Comparison of ENCODE assay signal across 11 cellular contexts in genomic region chr3:123773681-123774431, GRCh38.
A peak's percentile ranks its signal among the peaks of the same experiment; 100 is the strongest.
DNase-seq lines count a peak whose midpoint lies in the region; ATAC-seq and TF ChIP-seq lines count a peak whose summit lies in the region.
"Had no signal": no experiment of that assay in that cellular context is flagged by ENCODE, and none has a peak within 500 bp of the region (broad histone marks: within the 10 kb centered on the region; RNA-seq: fewer than 3 reads in every experiment).

No MANE protein-coding gene starts in this region.

- TF ChIP-seq POLR2A in thyroid gland (IDR thresholded peaks at IDR 0.05) = no peak

- no peaks in the 10 kb centered on the region for H3K9me2 ChIP-seq in PC-3 (replicated peaks; ENCODE audit: low read length)

- H3K27me3 ChIP-seq in layer of hippocampus (ENCODE audit: control insufficient read depth, insufficient read depth, low read length) (no peaks in the 10 kb centered on the region), stomach smooth muscle (ENCODE audit: control insufficient read depth in 1 of 2, insufficient read depth in 2 of 2, low read length in 2 of 2) (no peaks in the 10 kb centered on the region), PC-3 (ENCODE audit: low read length) (no peaks in the 10 kb centered on the region), thyroid gland (no peaks in the 10 kb centered on the region)
- H3K27me3 ChIP-seq: testis had no signal

- H3K9ac ChIP-seq in stomach smooth muscle (ENCODE audit: low read length in 2 of 2) (no peak overlapping the region), PC-3 (ENCODE audit: low read length) (no peak overlapping the region)

- ATAC-seq in HG03469 (IDR thresholded peaks at IDR 0.05; ENCODE audit: unreplicated experiment) (no peak), PC-3 (no peak)

- H3K4me2 ChIP-seq in PC-3 (ENCODE audit: low read length) = no peak overlapping the region

- POLR2A ChIA-PET in PC-3 (lab: Charles Lee; ENCODE audit: unreplicated experiment) = no interaction called here

- peak overlapping the region in 1 of 2 donors; percentile 1 for H3K4me3 ChIP-seq in stomach smooth muscle (ENCODE audit: low read length in 2 of 2)
- H3K4me3 ChIP-seq in PC-3 (ENCODE audit: low read length) = no peak overlapping the region
- H3K4me3 ChIP-seq in thyroid gland (replicated peaks in 1 of 3) = no peak overlapping the region
- H3K4me3 ChIP-seq: testis had no signal

- no peak for TF ChIP-seq CTCF in PC-3 (conservative IDR thresholded peaks at IDR 0.05; ENCODE audit: low read depth, low read length)
- TF ChIP-seq CTCF in thyroid gland (IDR thresholded peaks at IDR 0.05) = no peak

- no peak overlapping the region for H2AFZ ChIP-seq in PC-3 (ENCODE audit: low read length)

- no TSS peak for BruUV-seq in PC-3 (replicated peaks; lab: Mats Ljungman, UMichigan)

- H3K36me3 ChIP-seq in stomach smooth muscle (ENCODE audit: control insufficient read depth in 2 of 2, insufficient read depth in 2 of 2, low read length in 2 of 2) (no peaks in the 10 kb centered on the region), PC-3 (ENCODE audit: low read depth, low read length) (no peaks in the 10 kb centered on the region), thyroid gland (no peaks in the 10 kb centered on the region)

- intact Hi-C loops in PC-3 (cut with micrococcal nuclease) = no loop called here
- intact Hi-C loops in thyroid gland (cut with DNase I) = no loop called here

- no peaks in the 10 kb centered on the region for H3F3A ChIP-seq in PC-3 (ENCODE audit: low read length, unreplicated experiment)

- CTCF ChIA-PET in PC-3 (lab: Charles Lee) = no interaction called here

- WGBS in thyroid gland, 2 donors = 63 to 77% methylated on average over 7 of the region's 7 CpGs

- no peaks in the 10 kb centered on the region for H3K79me2 ChIP-seq in PC-3 (ENCODE audit: low read length)

- H3K27ac ChIP-seq in layer of hippocampus (ENCODE audit: low read depth, low read length) (peak overlapping the region; percentile 55), stomach smooth muscle (ENCODE audit: low read length) (peak overlapping the region; percentile 70), PC-3 (ENCODE audit: low read length) (no peak overlapping the region), thyroid gland (no peak overlapping the region)
- H3K27ac ChIP-seq: testis had no signal

- H3K4me1 ChIP-seq in stomach smooth muscle (ENCODE audit: control insufficient read depth, insufficient read depth, low read length) = peaks cover 23% of the 10 kb centered on the region
- 0 out of 2 replicates have a peak, but pooled peaks cover 4% of the 10 kb centered on the region for H3K4me1 ChIP-seq in PC-3 (ENCODE audit: insufficient read depth, low read length)
- H3K4me1 ChIP-seq in thyroid gland = no peaks in the 10 kb centered on the region
- H3K4me1 ChIP-seq: testis had no signal

- no peaks in the 10 kb centered on the region for H4K20me1 ChIP-seq in PC-3 (ENCODE audit: low read length)

- no peaks in the 10 kb centered on the region for H3K9me3 ChIP-seq in stomach smooth muscle (ENCODE audit: control insufficient read depth in 2 of 2, low read length in 2 of 2)
- no peaks in the 10 kb centered on the region for H3K9me3 ChIP-seq in PC-3 (ENCODE audit: low read length)
- no peaks in the 10 kb centered on the region for H3K9me3 ChIP-seq in thyroid gland
- H3K9me3 ChIP-seq: testis had no signal

- DNase-seq in GM04503 (ENCODE audit: low read depth) (peak; percentile 96), amygdala (lab: John Stamatoyannopoulos, UW) (peak in 39 of 56 donors; percentile 13 to 85 (median 56)), PC-3 (no peak), thyroid gland (no peak)
- DNase-seq in stimulated activated naive CD4-positive, alpha-beta T cell (lab: John Stamatoyannopoulos, UW) = no peak
- DNase-seq: DND-41, NCI-H510A treated with DMSO at 0.1 percent for 48 hours, testis had no signal

Comparison
In these comparisons a context has a peak if more than half of its experiments do, and no peak if none do; other contexts are left out.
1. DNase-seq: peak in GM04503 (single experiment) and amygdala (39 of 56); none in stimulated activated naive CD4-positive, alpha-beta T cell (0 of 6), PC-3 (single experiment) and thyroid gland (0 of 2).
2. H3K27ac ChIP-seq: peak in layer of hippocampus (single experiment) and stomach smooth muscle (single experiment); none in PC-3 (single experiment) and thyroid gland (0 of 3).